ENCODE assay signal across 8 cellular contexts in genomic region chr12:103548622-103549601, GRCh38. TPM values are rescaled to one million over a fixed set of nuclear protein-coding genes. Genes with fewer than 3 reads are reported as not detected.
DNase-seq lines count a peak whose midpoint lies in the region; ATAC-seq and TF ChIP-seq lines count a peak whose summit lies in the region.

No MANE protein-coding gene starts in this region.

- no peaks in the 10 kb centered on the region for H3K36me3 Mint-ChIP-seq in activated CD4-positive, alpha-beta T cell treated with anti-CD3 and anti-CD28 coated beads for 36 hours (ENCODE audit: low read depth)

- intact Hi-C loops in Right ventricle myocardium inferior (cut with DNase I), result loop anchor here (5.0 kb wide), 3 partner anchors 602 to 1612 kb away; no protein-coding TSS in a partner anchor
- intact Hi-C loops in cardiac septum (cut with DNase I), result loop anchor here (2.0 kb wide), 2 partner anchors 600 to 666 kb away; no protein-coding TSS in a partner anchor
- intact Hi-C loops in activated CD4-positive, alpha-beta T cell treated with anti-CD3 and anti-CD28 coated beads for 36 hours (cut with DNase I, micrococcal nuclease), result loop anchor here (1.0 to 2.0 kb wide), 6 partner anchors 44 to 1610 kb away; no protein-coding TSS in a partner anchor

- no peak overlapping the region for H3K4me3 ChIP-seq in choroid plexus epithelial cell (ENCODE audit: low read depth, low read length)
- H3K4me3 ChIP-seq in liver (ENCODE audit: low read depth in 1 of 3, low read length in 3 of 3), result no peak overlapping the region

- WGBS in liver, result 26% methylated on average over 10 of the region's 10 CpGs

- H3K27ac Mint-ChIP-seq in activated CD4-positive, alpha-beta T cell treated with anti-CD3 and anti-CD28 coated beads for 36 hours, result no peak overlapping the region

- no peak overlapping the region for H3K27ac ChIP-seq in liver (ENCODE audit: low read depth in 1 of 2, low read length in 2 of 2)

- peaks cover 5% of the 10 kb centered on the region for H3K4me1 Mint-ChIP-seq in activated CD4-positive, alpha-beta T cell treated with anti-CD3 and anti-CD28 coated beads for 36 hours

- no peaks in the 10 kb centered on the region for H3K36me3 ChIP-seq in liver (ENCODE audit: control insufficient read depth in 4 of 4, insufficient read depth in 3 of 4, low read depth in 1 of 4, low read length in 3 of 4)

- no peak overlapping the region for H3K9ac ChIP-seq in liver (ENCODE audit: low read depth in 1 of 2, low read length in 2 of 2)

- POLR2A ChIA-PET in activated CD4-positive, alpha-beta T cell treated with anti-CD3 and anti-CD28 coated beads for 36 hours (lab: Charles Lee), result no interaction called here

- TF ChIP-seq RAD21 in liver (IDR thresholded peaks at IDR 0.05), result peak; percentile 98 to 99

- H3K4me1 ChIP-seq in liver (ENCODE audit: control insufficient read depth in 4 of 4, insufficient read depth in 4 of 4, low read length in 3 of 4), result no peaks in the 10 kb centered on the region

- no peaks in the 10 kb centered on the region for H3K27me3 ChIP-seq in liver (ENCODE audit: control insufficient read depth in 4 of 4, insufficient read depth in 4 of 4, low read length in 3 of 4)

- DNase-seq in Right ventricle myocardium inferior (ENCODE audit: missing footprints), result no peak
- no peak for DNase-seq in cardiac septum (ENCODE audit: low spot score)
- peak; percentile 77 for DNase-seq in NCI-H460 (ENCODE audit: extremely low read depth, low read depth)
- DNase-seq in activated CD4-positive, alpha-beta T cell treated with anti-CD3 and anti-CD28 coated beads for 36 hours, result peak; percentile 85
- peak; percentile 82 for DNase-seq in choroid plexus epithelial cell (ENCODE audit: low read depth)
- peak; percentile 35 for DNase-seq in stimulated activated CD8-positive, alpha-beta memory T cell treated with anti-CD3 and anti-CD28 coated beads, Interleukin-12 subunit alpha, Interleukin-12 subunit beta, amount 100 ng/mL, for 24 hours (ENCODE audit: extremely low read depth)

- ATAC-seq in Right ventricle myocardium inferior (peak; percentile 31), HG03175 (IDR thresholded peaks at IDR 0.05; ENCODE audit: unreplicated experiment) (peak; percentile 52)
- peak; percentile 79 for ATAC-seq in activated CD4-positive, alpha-beta T cell treated with anti-CD3 and anti-CD28 coated beads for 36 hours

- H3K4me3 Mint-ChIP-seq in activated CD4-positive, alpha-beta T cell treated with anti-CD3 and anti-CD28 coated beads for 36 hours, result no peak overlapping the region

- H3K9me3 ChIP-seq in liver (ENCODE audit: control insufficient read depth in 4 of 4, low read length in 3 of 4), result no peaks in the 10 kb centered on the region

- peaks cover 17% of the 10 kb centered on the region for H3K27me3 Mint-ChIP-seq in activated CD4-positive, alpha-beta T cell treated with anti-CD3 and anti-CD28 coated beads for 36 hours

- TF ChIP-seq CTCF in choroid plexus epithelial cell (conservative IDR thresholded peaks at IDR 0.05; ENCODE audit: low read depth, low read length), result peak; percentile 93
- TF ChIP-seq CTCF in liver (IDR thresholded peaks at IDR 0.05; ENCODE audit: low read depth, low read length, missing input control), result peak; percentile 87

- CTCF ChIA-PET in activated CD4-positive, alpha-beta T cell treated with anti-CD3 and anti-CD28 coated beads for 36 hours (lab: Charles Lee), result interaction anchor here (0.6 to 6.3 kb wide), 20 partner anchors 12 to 1630 kb away, joined by 3 to 52 read pairs (median 3); partner anchors contain the start of gene C12orf42

- H3K9me3 Mint-ChIP-seq in activated CD4-positive, alpha-beta T cell treated with anti-CD3 and anti-CD28 coated beads for 36 hours (ENCODE audit: low read depth), result no peaks in the 10 kb centered on the region

TF ChIP-seq in liver, 16 proteins besides CTCF, POLR2A, EP300 and RAD21:
- no peak for TF ChIP-seq ZBTB33 (IDR thresholded peaks at IDR 0.05)
- TF ChIP-seq, protein P1, sequence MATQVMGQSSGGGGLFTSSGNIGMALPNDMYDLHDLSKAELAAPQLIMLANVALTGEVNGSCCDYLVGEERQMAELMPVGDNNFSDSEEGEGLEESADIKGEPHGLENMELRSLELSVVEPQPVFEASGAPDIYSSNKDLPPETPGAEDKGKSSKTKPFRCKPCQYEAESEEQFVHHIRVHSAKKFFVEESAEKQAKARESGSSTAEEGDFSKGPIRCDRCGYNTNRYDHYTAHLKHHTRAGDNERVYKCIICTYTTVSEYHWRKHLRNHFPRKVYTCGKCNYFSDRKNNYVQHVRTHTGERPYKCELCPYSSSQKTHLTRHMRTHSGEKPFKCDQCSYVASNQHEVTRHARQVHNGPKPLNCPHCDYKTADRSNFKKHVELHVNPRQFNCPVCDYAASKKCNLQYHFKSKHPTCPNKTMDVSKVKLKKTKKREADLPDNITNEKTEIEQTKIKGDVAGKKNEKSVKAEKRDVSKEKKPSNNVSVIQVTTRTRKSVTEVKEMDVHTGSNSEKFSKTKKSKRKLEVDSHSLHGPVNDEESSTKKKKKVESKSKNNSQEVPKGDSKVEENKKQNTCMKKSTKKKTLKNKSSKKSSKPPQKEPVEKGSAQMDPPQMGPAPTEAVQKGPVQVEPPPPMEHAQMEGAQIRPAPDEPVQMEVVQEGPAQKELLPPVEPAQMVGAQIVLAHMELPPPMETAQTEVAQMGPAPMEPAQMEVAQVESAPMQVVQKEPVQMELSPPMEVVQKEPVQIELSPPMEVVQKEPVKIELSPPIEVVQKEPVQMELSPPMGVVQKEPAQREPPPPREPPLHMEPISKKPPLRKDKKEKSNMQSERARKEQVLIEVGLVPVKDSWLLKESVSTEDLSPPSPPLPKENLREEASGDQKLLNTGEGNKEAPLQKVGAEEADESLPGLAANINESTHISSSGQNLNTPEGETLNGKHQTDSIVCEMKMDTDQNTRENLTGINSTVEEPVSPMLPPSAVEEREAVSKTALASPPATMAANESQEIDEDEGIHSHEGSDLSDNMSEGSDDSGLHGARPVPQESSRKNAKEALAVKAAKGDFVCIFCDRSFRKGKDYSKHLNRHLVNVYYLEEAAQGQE (IDR thresholded peaks at IDR 0.05), result no peak
- no peak for TF ChIP-seq TAF1 (conservative IDR thresholded peaks at IDR 0.05)
- TF ChIP-seq HNF4G (IDR thresholded peaks at IDR 0.05), result no peak
- TF ChIP-seq MAX (IDR thresholded peaks at IDR 0.05), result no peak
- TF ChIP-seq FOXA1 (IDR thresholded peaks at IDR 0.05), result no peak
- TF ChIP-seq, protein P2, sequence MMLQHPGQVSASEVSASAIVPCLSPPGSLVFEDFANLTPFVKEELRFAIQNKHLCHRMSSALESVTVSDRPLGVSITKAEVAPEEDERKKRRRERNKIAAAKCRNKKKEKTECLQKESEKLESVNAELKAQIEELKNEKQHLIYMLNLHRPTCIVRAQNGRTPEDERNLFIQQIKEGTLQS (IDR thresholded peaks at IDR 0.05), result no peak
- no peak for TF ChIP-seq SP1 (IDR thresholded peaks at IDR 0.05)
- TF ChIP-seq FOXA2 (IDR thresholded peaks at IDR 0.05), result no peak
- no peak for TF ChIP-seq JUND (IDR thresholded peaks at IDR 0.05)
TF ChIP-seq in liver: peak in this region for 0.

RNA-seq across cellular contexts. Expression of gene STAB2, which starts 38.2 kb away (rescaled TPM):
- total RNA-seq in Right ventricle myocardium inferior (0.11 TPM), cardiac septum (0.75 TPM), liver (10 to 100 TPM; 21.6 to 42.6 TPM)
- total RNA-seq in NCI-H460 (2014; rRNA removed; shearing (Covaris generic)), result not detected in 2 replicates
- polyA plus RNA-seq in NCI-H460 (2014; cell fraction: nucleus; rRNA removed), result not detected in 2 replicates
- total RNA-seq in activated CD4-positive, alpha-beta T cell treated with anti-CD3 and anti-CD28 coated beads for 36 hours, result not detected
- 10 to 100 TPM in 1 of 2 donors, 1 to 10 TPM in 1; 3.4 to 11.5 TPM for polyA plus RNA-seq in liver

RNA-seq across cellular contexts. Expression of gene C12orf42, which starts 53.1 kb away (rescaled TPM):
- total RNA-seq in Right ventricle myocardium inferior (not detected), cardiac septum (not detected), liver (under 1 TPM in 1 of 2 donors, not detected in 1; 0.17 TPM)
- total RNA-seq in NCI-H460 (2014; rRNA removed; shearing (Covaris generic)), result not detected in 2 replicates
- not detected in 2 replicates for polyA plus RNA-seq in NCI-H460 (2014; cell fraction: nucleus; rRNA removed)
- under 1 TPM in 1 of 2 experiments, not detected in 1; 0.23 TPM for total RNA-seq in activated CD4-positive, alpha-beta T cell treated with anti-CD3 and anti-CD28 coated beads for 36 hours
- polyA plus RNA-seq in liver, result under 1 TPM in 1 of 2 donors, not detected in 1; 0.14 TPM

Comparison
In these comparisons a context has a peak if more than half of its experiments do, and no peak if none do; other contexts are left out.
1. DNase-seq: peak in NCI-H460 (single experiment), activated CD4-positive, alpha-beta T cell treated with anti-CD3 and anti-CD28 coated beads for 36 hours (single experiment), choroid plexus epithelial cell (single experiment) and stimulated activated CD8-positive, alpha-beta memory T cell treated with anti-CD3 and anti-CD28 coated beads, Interleukin-12 subunit alpha, Interleukin-12 subunit beta, amount 100 ng/mL, for 24 hours (single experiment); none in Right ventricle myocardium inferior (single experiment) and cardiac septum (single experiment).
2. RNA of gene STAB2, which starts 38.2 kb away (total RNA-seq): 21.6 to 42.6 TPM in liver; 0.75 TPM in cardiac septum (single experiment), 0.11 TPM in Right ventricle myocardium inferior (single experiment), not detected in NCI-H460 and not detected in activated CD4-positive, alpha-beta T cell treated with anti-CD3 and anti-CD28 coated beads for 36 hours; every median in the first group is over 10 times any median in the second.
3. Peak in every context shown above with its lines, with median percentiles within 50 percentile points of each other: ATAC-seq.